7 cellular contexts compared by ENCODE assay signal in genomic region chr2:206274434-206275273, GRCh38. TPM values are rescaled to one million over a fixed set of nuclear protein-coding genes. Genes with fewer than 3 reads are reported as not detected.
DNase-seq lines count a peak whose midpoint lies in the region; FAIRE-seq and TF ChIP-seq lines count a peak whose summit lies in the region.

Gene ZDBF2 (plus strand): TSS chr2:206274663. CDS start chr2:206281850, 7,187 bp downstream.

- peak within 1 kb of the TSS; percentile 86 for H3K4me3 Mint-ChIP-seq in activated CD4-positive, alpha-beta T cell treated with anti-CD3 and anti-CD28 coated beads, Interleukin-2, amount 10 ng/mL, durations not matched to agents 24 days and 14 days

- peak within 1 kb of the TSS in 46 of 59 donors; percentile 1 to 83 (median 68) for H3K27ac ChIP-seq in dorsolateral prefrontal cortex

- DNase-seq in GM13977 (ENCODE audit: low spot score) = peak; percentile 86
- DNase-seq in H54 (ENCODE audit: insufficient read length, low spot score) = peak; percentile 72
- DNase-seq in NAMALWA (ENCODE audit: low spot score) = peak; percentile 70
- DNase-seq in activated CD4-positive, alpha-beta T cell treated with anti-CD3 and anti-CD28 coated beads, Interleukin-2, amount 10 ng/mL, durations not matched to agents 24 days and 14 days = peak; percentile 89
- DNase-seq in dorsolateral prefrontal cortex = peak in 7 of 10 donors; percentile 30 to 56 (median 40)
- DNase-seq in lower leg skin (ENCODE audit: low spot score in 2 of 2) = no peak
- DNase-seq in stimulated activated CD4-positive, alpha-beta T cell treated with anti-CD3 and anti-CD28 coated beads, TNF-alpha, amount 100 ng/mL, for 24 hours (ENCODE audit: low read depth in 3 of 3) = peak; percentile 6 to 45 (median 9)

- 1% methylated on average over 40 to 58 of the region's 99 CpGs for WGBS in lower leg skin, 2 donors

- peak; percentile 44 for TF ChIP-seq POLR2A in H54 (IDR thresholded peaks at IDR 0.05; ENCODE audit: low read depth, low read length)
- no peak for TF ChIP-seq POLR2A in lower leg skin (IDR thresholded peaks at IDR 0.05)

- no peak for TF ChIP-seq CTCF in GM13977 (IDR thresholded peaks at IDR 0.05; ENCODE audit: extremely low read depth, insufficient read depth, missing control alignments)
- TF ChIP-seq CTCF in dorsolateral prefrontal cortex (IDR thresholded peaks at IDR 0.05 in 54 of 56, conservative IDR thresholded peaks at IDR 0.05 in 2 of 56; ENCODE audit: low read depth in 1 of 56, partially characterized antibody in 56 of 56) = no peak
- no peak for TF ChIP-seq CTCF in lower leg skin (IDR thresholded peaks at IDR 0.05)

- FAIRE-seq in H54 (lab: Jason Lieb, UNC) = no peak

- H3K36me3 Mint-ChIP-seq in activated CD4-positive, alpha-beta T cell treated with anti-CD3 and anti-CD28 coated beads, Interleukin-2, amount 10 ng/mL, durations not matched to agents 24 days and 14 days (ENCODE audit: low read depth) = peaks cover 2% of the 10 kb centered on the region

- H3K4me3 ChIP-seq in dorsolateral prefrontal cortex (peak within 1 kb of the TSS; percentile 22 to 74 (median 62)), lower leg skin (ENCODE audit: low read depth, poor library complexity, severe bottlenecking) (peak within 1 kb of the TSS; percentile 62)

- peaks cover 11% of the 10 kb centered on the region for H3K4me1 Mint-ChIP-seq in activated CD4-positive, alpha-beta T cell treated with anti-CD3 and anti-CD28 coated beads, Interleukin-2, amount 10 ng/mL, durations not matched to agents 24 days and 14 days

- intact Hi-C loops in activated CD4-positive, alpha-beta T cell treated with anti-CD3 and anti-CD28 coated beads, Interleukin-2, amount 10 ng/mL, durations not matched to agents 24 days and 14 days (cut with micrococcal nuclease) = loop anchor here (2.0 to 5.0 kb wide), 2 partner anchors 116 to 168 kb away; partner anchors contain the start of genes ADAM23, EEF1B2 and NDUFS1
- intact Hi-C loops in dorsolateral prefrontal cortex (cut with DNase I) = no loop called here
- intact Hi-C loops in lower leg skin (cut with DNase I; ENCODE audit: low total_unique reads) = no loop called here

- H3K27me3 ChIP-seq in dorsolateral prefrontal cortex = peaks cover 0 to 100% (median 75%) of the 10 kb centered on the region in 45 donors

- peak within 1 kb of the TSS; percentile 89 for H3K27ac Mint-ChIP-seq in activated CD4-positive, alpha-beta T cell treated with anti-CD3 and anti-CD28 coated beads, Interleukin-2, amount 10 ng/mL, durations not matched to agents 24 days and 14 days

- H3K9me3 Mint-ChIP-seq in activated CD4-positive, alpha-beta T cell treated with anti-CD3 and anti-CD28 coated beads, Interleukin-2, amount 10 ng/mL, durations not matched to agents 24 days and 14 days = peaks cover 5% of the 10 kb centered on the region

- peaks cover 55% of the 10 kb centered on the region for H3K27me3 Mint-ChIP-seq in activated CD4-positive, alpha-beta T cell treated with anti-CD3 and anti-CD28 coated beads, Interleukin-2, amount 10 ng/mL, durations not matched to agents 24 days and 14 days

- in situ Hi-C loops in GM13977 (cut with MboI; ENCODE audit: low pct_unique_long_range_greater_than_20kb, low sequenced_read_pairs, unreplicated experiment) = no loop called here

RNA-seq across cellular contexts. Expression of gene ZDBF2, which starts in this region (rescaled TPM):
- total RNA-seq in activated CD4-positive, alpha-beta T cell treated with anti-CD3 and anti-CD28 coated beads, Interleukin-2, amount 10 ng/mL, durations not matched to agents 24 days and 14 days = 9.9 and 10.5 TPM in 2 replicates
- total RNA-seq in dorsolateral prefrontal cortex (10 to 100 TPM; 15.4 to 80.3 (median 43.5) TPM), lower leg skin (1 to 10 TPM; 3.1 to 5.5 (median 4.1) TPM)

Comparison
In these comparisons a context has a peak if more than half of its experiments do, and no peak if none do; other contexts are left out.
1. DNase-seq: peak in GM13977 (single experiment), H54 (single experiment), NAMALWA (single experiment), activated CD4-positive, alpha-beta T cell treated with anti-CD3 and anti-CD28 coated beads, Interleukin-2, amount 10 ng/mL, durations not matched to agents 24 days and 14 days (single experiment), dorsolateral prefrontal cortex (7 of 10) and stimulated activated CD4-positive, alpha-beta T cell treated with anti-CD3 and anti-CD28 coated beads, TNF-alpha, amount 100 ng/mL, for 24 hours (3 of 3); none in lower leg skin (0 of 2).